15 cellular contexts compared by ENCODE assay signal in genomic region chr3:120129041-120129440, GRCh38. TPM values are rescaled to one million over a fixed set of nuclear protein-coding genes. Genes with fewer than 3 reads are reported as not detected.
DNase-seq lines count a peak whose midpoint lies in the region; ATAC-seq lines count a peak whose summit lies in the region.
"Had no signal": no experiment of that assay in that cellular context is flagged by ENCODE, and none has a peak within 500 bp of the region (broad histone marks: within the 10 kb centered on the region; RNA-seq: fewer than 3 reads in every experiment).

No MANE protein-coding gene starts in this region.

- H3K9me3 ChIP-seq in T-helper 17 cell (ENCODE audit: control insufficient read depth, low read length, poor library complexity, severe bottlenecking), result no peaks in the 10 kb centered on the region

- H3K4me1 Mint-ChIP-seq in effector memory CD8-positive, alpha-beta T cell (ENCODE audit: low read depth in 2 of 2), result no peaks in the 10 kb centered on the region
- no peaks in the 10 kb centered on the region for H3K4me1 Mint-ChIP-seq in T-helper 17 cell
- H3K4me1 Mint-ChIP-seq: B cell had no signal

- H3K27ac Mint-ChIP-seq in effector memory CD8-positive, alpha-beta T cell, result no peak overlapping the region
- no peak overlapping the region for H3K27ac Mint-ChIP-seq in T-helper 17 cell
- H3K27ac Mint-ChIP-seq: B cell; CD4-positive, alpha-beta T cell had no signal

- no peak overlapping the region for H3K4me3 Mint-ChIP-seq in effector memory CD8-positive, alpha-beta T cell
- H3K4me3 Mint-ChIP-seq in T-helper 17 cell, result no peak overlapping the region
- H3K4me3 Mint-ChIP-seq: B cell; CD4-positive, alpha-beta T cell had no signal

- H3K27me3 Mint-ChIP-seq in effector memory CD8-positive, alpha-beta T cell, result peaks cover 0 to 10% of the 10 kb centered on the region in 2 donors
- H3K27me3 Mint-ChIP-seq in T-helper 17 cell, result no peaks in the 10 kb centered on the region
- H3K27me3 Mint-ChIP-seq: CD4-positive, alpha-beta T cell had no signal

- no peak for ATAC-seq in effector memory CD8-positive, alpha-beta T cell (replicated peaks)
- ATAC-seq in T-helper 17 cell (no peak), GM21381 (IDR thresholded peaks at IDR 0.05; ENCODE audit: unreplicated experiment) (no peak)
- ATAC-seq: HCT116 had no signal

- DNase-seq in D341Med (ENCODE audit: low spot score), result peak; percentile 38
- peak; percentile 91 for DNase-seq in G401 (ENCODE audit: low spot score)
- peak; percentile 94 for DNase-seq in NCI-H2171 (lab: John Stamatoyannopoulos, UW)
- peak; percentile 89 for DNase-seq in NCI-H69 (lab: John Stamatoyannopoulos, UW)
- DNase-seq in effector memory CD8-positive, alpha-beta T cell, result no peak
- no peak for DNase-seq in T-helper 17 cell
- DNase-seq in NOMO-1 treated with dmso at 0.1 percent for 144 hours (lab: John Stamatoyannopoulos, UW; ENCODE audit: unreplicated experiment), result no peak
- DNase-seq: ACHN; Calu3; CD4-positive, alpha-beta T cell; DND-41; GF-D8 had no signal

- H3K36me3 Mint-ChIP-seq in effector memory CD8-positive, alpha-beta T cell (ENCODE audit: insufficient read depth), result peaks cover 3% of the 10 kb centered on the region
- no peaks in the 10 kb centered on the region for H3K36me3 Mint-ChIP-seq in T-helper 17 cell (ENCODE audit: low read depth)

- in situ Hi-C loops in G401 (cut with HindIII; ENCODE audit: low sequenced_read_pairs), result no loop called here

- H3K9me3 Mint-ChIP-seq in effector memory CD8-positive, alpha-beta T cell, result no peaks in the 10 kb centered on the region
- H3K9me3 Mint-ChIP-seq: CD4-positive, alpha-beta T cell had no signal

RNA-seq across cellular contexts. Expression of gene GSK3B, which starts 34.8 kb away (rescaled TPM):
- 22.7 and 33.8 TPM in 2 replicates for total RNA-seq in G401 (2014; rRNA removed; shearing (Covaris generic))
- total RNA-seq in T-helper 17 cell, result 10 to 100 TPM; 42.2 to 45.2 TPM

Comparison
In these comparisons a context has a peak if more than half of its experiments do, and no peak if none do; other contexts are left out.
1. DNase-seq: peak in D341Med (single experiment), G401 (single experiment), NCI-H2171 (single experiment) and NCI-H69 (single experiment); none in effector memory CD8-positive, alpha-beta T cell (0 of 3), T-helper 17 cell (0 of 3) and NOMO-1 treated with dmso at 0.1 percent for 144 hours (single experiment).